In genomic region chr9:129258124-129258822, GRCh38 we compare ENCODE assay signal across 1 cellular context.
TF ChIP-seq lines count a peak whose summit lies in the region.

No MANE protein-coding gene starts in this region.

TF ChIP-seq in K562, 482 proteins besides CTCF, POLR2A, EP300 and RAD21 (continued from another document and continues in another):
- TF ChIP-seq ZKSCAN1 (IDR thresholded peaks at IDR 0.05; ENCODE audit: low read depth, low read length), result no peak
- no peak for TF ChIP-seq CTCFL (IDR thresholded peaks at IDR 0.05; ENCODE audit: borderline replicate concordance, insufficient read depth, low read depth, low read length, poor library complexity, severe bottlenecking)
- TF ChIP-seq ZNF740 (CRISPR knock-in tag; IDR thresholded peaks at IDR 0.05), result no peak
- TF ChIP-seq ZNF740 (tag; IDR thresholded peaks at IDR 0.05), result no peak
- no peak for TF ChIP-seq POLR2AphosphoS2 (IDR thresholded peaks at IDR 0.05; ENCODE audit: low read length)
- no peak for TF ChIP-seq HNRNPUL1 (IDR thresholded peaks at IDR 0.05; ENCODE audit: low read length)
- TF ChIP-seq MAFF (IDR thresholded peaks at IDR 0.05; ENCODE audit: low read length), result no peak
- TF ChIP-seq SREBF1 (IDR thresholded peaks at IDR 0.05; ENCODE audit: borderline replicate concordance, low read depth, low read length), result no peak
- TF ChIP-seq DACH1 (IDR thresholded peaks at IDR 0.05; ENCODE audit: partially characterized antibody), result no peak
- peak; percentile 38; the same call in 1 of the 2 replicates for TF ChIP-seq ATF7 (IDR thresholded peaks at IDR 0.05)
- TF ChIP-seq AFF4 (CRISPR knock-in tag; IDR thresholded peaks at IDR 0.05), result no peak
- TF ChIP-seq FOXJ2 (tag; IDR thresholded peaks at IDR 0.05), result no peak
- TF ChIP-seq BCLAF1 (IDR thresholded peaks at IDR 0.05; ENCODE audit: borderline replicate concordance in 1 of 2, control insufficient read depth in 1 of 2, low read depth in 2 of 2, low read length in 1 of 2), result no peak
- TF ChIP-seq MEF2A (IDR thresholded peaks at IDR 0.05; ENCODE audit: control insufficient read depth, low read depth, low read length), result no peak
- TF ChIP-seq POLR2AphosphoS5 (IDR thresholded peaks at IDR 0.05; ENCODE audit: control insufficient read depth, insufficient read depth, low read depth, low read length), result no peak
- TF ChIP-seq ZNF507 (tag; conservative IDR thresholded peaks at IDR 0.05), result no peak
- TF ChIP-seq NCOA6 (IDR thresholded peaks at IDR 0.05), result no peak
- TF ChIP-seq ZFP36 (IDR thresholded peaks at IDR 0.05; ENCODE audit: low read depth, low read length, partially characterized antibody), result no peak
- no peak for TF ChIP-seq ATF1 (CRISPR knock-in tag; IDR thresholded peaks at IDR 0.05)
- peak; percentile 89 for TF ChIP-seq ATF1 (tag; IDR thresholded peaks at IDR 0.05)
- no peak for TF ChIP-seq TBP (optimal IDR thresholded peaks at IDR 0.05; ENCODE audit: low read depth, low read length)
- TF ChIP-seq ZNF146 (CRISPR knock-in tag; IDR thresholded peaks at IDR 0.05; ENCODE audit: unreplicated experiment), result no peak
- no peak for TF ChIP-seq ZNF436 (CRISPR knock-in tag; IDR thresholded peaks at IDR 0.05)
- TF ChIP-seq SP1 (CRISPR knock-in tag; IDR thresholded peaks at IDR 0.05), result peak; percentile 61
- no peak for TF ChIP-seq ELF4 (CRISPR knock-in tag; IDR thresholded peaks at IDR 0.05)
- no peak for TF ChIP-seq STAT5B (CRISPR knock-in tag; IDR thresholded peaks at IDR 0.05)
- no peak for TF ChIP-seq CEBPG (CRISPR knock-in tag; IDR thresholded peaks at IDR 0.05)
- no peak for TF ChIP-seq CEBPG (tag; conservative IDR thresholded peaks at IDR 0.05 in 1 of 2, IDR thresholded peaks at IDR 0.05 in 1 of 2)
- no peak for TF ChIP-seq ZBTB33 (CRISPR knock-in tag; IDR thresholded peaks at IDR 0.05)
- no peak for TF ChIP-seq RFX5 (IDR thresholded peaks at IDR 0.05; ENCODE audit: low read depth, low read length)
- peak; percentile 12; the same call in 1 of the 2 replicates for TF ChIP-seq PKNOX1 (IDR thresholded peaks at IDR 0.05)
- peak; percentile 85 for TF ChIP-seq CREM (IDR thresholded peaks at IDR 0.05; ENCODE audit: low read depth)
- no peak for TF ChIP-seq HMGXB4 (CRISPR knock-in tag; IDR thresholded peaks at IDR 0.05)
- TF ChIP-seq NFIX (CRISPR knock-in tag; IDR thresholded peaks at IDR 0.05; ENCODE audit: low read depth), result no peak
- TF ChIP-seq GABPB2 (CRISPR knock-in tag; conservative IDR thresholded peaks at IDR 0.05), result no peak
- no peak for TF ChIP-seq CBFA2T3 (IDR thresholded peaks at IDR 0.05)
- TF ChIP-seq FUS (optimal IDR thresholded peaks at IDR 0.05; ENCODE audit: low read depth, low read length), result no peak
- TF ChIP-seq SMARCA4 (IDR thresholded peaks at IDR 0.05), result no peak
- no peak for TF ChIP-seq ZNF239 (CRISPR knock-in tag; IDR thresholded peaks at IDR 0.05)
- TF ChIP-seq ARID2 (IDR thresholded peaks at IDR 0.05), result no peak
- peak; percentile 79; the same call in 1 of the 2 replicates for TF ChIP-seq HDAC2 (IDR thresholded peaks at IDR 0.05)
- TF ChIP-seq ZNF395 (CRISPR knock-in tag; IDR thresholded peaks at IDR 0.05), result no peak
- TF ChIP-seq MAZ (CRISPR knock-in tag; conservative IDR thresholded peaks at IDR 0.05 in 1 of 2, IDR thresholded peaks at IDR 0.05 in 1 of 2), result peak; percentile 44 to 45; a peak in 2 of 4 replicates
- peak; percentile 67 for TF ChIP-seq ZNF24 (IDR thresholded peaks at IDR 0.05)
- peak; percentile 99 to 100 for TF ChIP-seq SIN3A (IDR thresholded peaks at IDR 0.05; ENCODE audit: borderline replicate concordance in 2 of 2, control insufficient read depth in 1 of 2, low read depth in 2 of 2, low read length in 2 of 2)
- TF ChIP-seq TRIM25 (IDR thresholded peaks at IDR 0.05; ENCODE audit: borderline replicate concordance), result no peak
- no peak for TF ChIP-seq RUNX1 (IDR thresholded peaks at IDR 0.05; ENCODE audit: low read depth)
- no peak for TF ChIP-seq TRIM28 (IDR thresholded peaks at IDR 0.05)
- TF ChIP-seq GATAD2A (IDR thresholded peaks at IDR 0.05), result no peak
- no peak for TF ChIP-seq CBX2 (IDR thresholded peaks at IDR 0.05; ENCODE audit: insufficient read depth, low read length, poor library complexity, severe bottlenecking)
- peak; percentile 75; the same call in 1 of the 2 replicates for TF ChIP-seq RB1 (IDR thresholded peaks at IDR 0.05; ENCODE audit: low read depth)
- no peak for TF ChIP-seq RBM39 (optimal IDR thresholded peaks at IDR 0.05; ENCODE audit: low read depth, low read length)
